ENCODE assay signal across 26 cellular contexts in genomic region chr10:1348773-1349050, GRCh38.
"Had no signal": no experiment of that assay in that cellular context is flagged by ENCODE, and none has a peak within 500 bp of the region (broad histone marks: within the 10 kb centered on the region; RNA-seq: fewer than 3 reads in every experiment).

No MANE protein-coding gene starts in this region.

- H3K27ac Mint-ChIP-seq: naive thymus-derived CD4-positive, alpha-beta T cell had no signal

- H3K4me2 ChIP-seq: hepatocyte had no signal

- H3K36me3 Mint-ChIP-seq: naive thymus-derived CD4-positive, alpha-beta T cell had no signal

- DNase-seq: dorsolateral prefrontal cortex; effector CD4-positive, alpha-beta T cell; foreskin fibroblast; heart left ventricle; kidney; left lung; mesenchymal stem cell; midbrain; naive thymus-derived CD4-positive, alpha-beta T cell; occipital lobe; ovary; psoas muscle; right cardiac atrium; sigmoid colon; stimulated activated CD4-positive, alpha-beta T cell treated with anti-CD3 and anti-CD28 coated beads, Interleukin-2, amount 100 ng/mL, for 24 hours; stimulated activated CD4-positive, alpha-beta T cell treated with anti-CD3 and anti-CD28 coated beads, Interleukin-4, amount 100 ng/mL, for 4 hours; stimulated activated naive CD4-positive, alpha-beta T cell; stimulated activated naive CD8-positive, alpha-beta T cell treated with anti-CD3 and anti-CD28 coated beads, Interleukin-15, amount 100 ng/mL, for 72 hours; transverse colon; uterus had no signal

- ATAC-seq: gastroesophageal sphincter; left lung; naive thymus-derived CD4-positive, alpha-beta T cell; psoas muscle had no signal

- H3K36me3 ChIP-seq: gastroesophageal sphincter, heart left ventricle, left lung, ovary, sigmoid colon, suprapubic skin, transverse colon, upper lobe of right lung, uterus had no signal

- H3K4me1 Mint-ChIP-seq: stimulated activated naive CD8-positive, alpha-beta T cell treated with anti-CD3 and anti-CD28 coated beads, Interleukin-15, amount 100 ng/mL, for 72 hours had no signal

- H3K4me1 ChIP-seq: gastroesophageal sphincter, heart left ventricle, left lung, psoas muscle, sigmoid colon, suprapubic skin, transverse colon, upper lobe of right lung, uterus had no signal

- H3K27ac ChIP-seq: epithelial cell of prostate, gastroesophageal sphincter, heart left ventricle, hepatocyte, left lung, ovary, psoas muscle, sigmoid colon, suprapubic skin, transverse colon, upper lobe of right lung, uterus had no signal

- H2AFZ ChIP-seq: hepatocyte had no signal

- H3K27me3 ChIP-seq: gastroesophageal sphincter, hepatocyte, left lung, ovary, sigmoid colon, suprapubic skin, transverse colon, upper lobe of right lung, uterus had no signal

- H3K4me3 ChIP-seq: dorsolateral prefrontal cortex, gastroesophageal sphincter, heart left ventricle, hepatocyte, left lung, ovary, psoas muscle, sigmoid colon, suprapubic skin, transverse colon, upper lobe of right lung, uterus had no signal

- H3K4me3 Mint-ChIP-seq: naive thymus-derived CD4-positive, alpha-beta T cell; nephron; stimulated activated naive CD8-positive, alpha-beta T cell treated with anti-CD3 and anti-CD28 coated beads, Interleukin-15, amount 100 ng/mL, for 72 hours had no signal

- H3K79me2 ChIP-seq: hepatocyte had no signal

- H3K9me3 Mint-ChIP-seq: naive thymus-derived CD4-positive, alpha-beta T cell; nephron; stimulated activated naive CD8-positive, alpha-beta T cell treated with anti-CD3 and anti-CD28 coated beads, Interleukin-15, amount 100 ng/mL, for 72 hours had no signal

- H3K9me3 ChIP-seq: gastroesophageal sphincter, heart left ventricle, left lung, ovary, psoas muscle, sigmoid colon, suprapubic skin, transverse colon, upper lobe of right lung, uterus had no signal
